Comparison of ENCODE assay signal across 12 cellular contexts in genomic region chr9:81028504-81028903, GRCh38.
DNase-seq lines count a peak whose midpoint lies in the region; ATAC-seq and TF ChIP-seq lines count a peak whose summit lies in the region.
"Had no signal": no experiment of that assay in that cellular context is flagged by ENCODE, and none has a peak within 500 bp of the region (broad histone marks: within the 10 kb centered on the region; RNA-seq: fewer than 3 reads in every experiment).

No MANE protein-coding gene starts in this region.

- no peak overlapping the region for H4K5ac ChIP-seq in H9 (ENCODE audit: insufficient read length, low read depth, low read length)

- H3K9ac ChIP-seq in adipocyte (ENCODE audit: low read length) (no peak overlapping the region), H9 (ENCODE audit: extremely low read depth, insufficient read length, low read length) (no peak overlapping the region)

- H3K36me3 ChIP-seq in adipocyte (ENCODE audit: control insufficient read depth, insufficient read depth, low read length, severe bottlenecking) = no peaks in the 10 kb centered on the region
- H3K36me3 ChIP-seq: neutrophil, transverse colon had no signal

- H3K4ac ChIP-seq in H9 (ENCODE audit: low read depth, low read length) = no peak overlapping the region

- WGBS in H9 (ENCODE audit: extremely low coverage, insufficient read length, low lambda C conversion rate) = no CpG with 5 or more reads among the region's 4 CpGs

- no peak overlapping the region for H3K23ac ChIP-seq in H9 (ENCODE audit: insufficient read length, low read depth, low read length)

- H3K4me3 ChIP-seq in adipocyte (ENCODE audit: low read length) = no peak overlapping the region
- H3K4me3 ChIP-seq: transverse colon had no signal

- H2AFZ ChIP-seq in H9 (ENCODE audit: low read length) = no peak overlapping the region

- H3K4me1 ChIP-seq in adipocyte (ENCODE audit: control insufficient read depth, insufficient read depth, low read length) (peaks cover 14% of the 10 kb centered on the region), H9 (ENCODE audit: insufficient read depth, low read length) (no peaks in the 10 kb centered on the region)

- H3K56ac ChIP-seq in H9 (ENCODE audit: insufficient read length, low read depth, low read length) = no peak overlapping the region

- no peak overlapping the region for H2BK20ac ChIP-seq in H9 (ENCODE audit: low read depth, low read length, poor library complexity, severe bottlenecking)

- 0 out of 2 replicates have a peak overlapping the region, but pooled peaks have one; percentile 10 for H3K27ac Mint-ChIP-seq in HFFc6
- no peak overlapping the region for H3K27ac Mint-ChIP-seq in H9
- H3K27ac Mint-ChIP-seq: activated T-cell treated with anti-CD3 and anti-CD28 coated beads, Interleukin-2, amount 50 U/mL, for 72 hours; immature natural killer cell had no signal

- no peaks in the 10 kb centered on the region for H4K20me1 ChIP-seq in H9 (ENCODE audit: control insufficient read depth, insufficient read depth, insufficient read length)

- H3K9me3 Mint-ChIP-seq in HFFc6 (no peaks in the 10 kb centered on the region), H9 (no peaks in the 10 kb centered on the region)

- H4K8ac ChIP-seq in H9 (replicated peaks; ENCODE audit: insufficient read length, low read depth, low read length) = no peak overlapping the region

- H3K79me1 ChIP-seq in H9 (ENCODE audit: insufficient read depth, low read depth, low read length, poor library complexity, severe bottlenecking) = no peaks in the 10 kb centered on the region

- no peak overlapping the region for H4K91ac ChIP-seq in H9 (ENCODE audit: insufficient read length, low read depth, low read length)

- H2BK5ac ChIP-seq in H9 (ENCODE audit: insufficient read length, low read length) = no peak overlapping the region

- DNase-seq in 8988T = peak; percentile 37
- DNase-seq in HFFc6 = peak; percentile 78
- DNase-seq in adipocyte (ENCODE audit: low read depth) = peak; percentile 86
- peak; percentile 66 for DNase-seq in hepatic stellate cell (ENCODE audit: low spot score)
- DNase-seq in activated T-cell treated with anti-CD3 and anti-CD28 coated beads, Interleukin-2, amount 50 U/mL, for 1 hour = no peak
- DNase-seq in H9 = no peak
- no peak for DNase-seq in activated effector memory CD4-positive, alpha-beta T cell treated with anti-CD3 and anti-CD28 coated beads, Interleukin-2, amount 50 U/mL, for 16 hours
- DNase-seq: activated T-cell treated with anti-CD3 and anti-CD28 coated beads, Interleukin-2, amount 50 U/mL, for 72 hours; immature natural killer cell; transverse colon had no signal

- no peak overlapping the region for H3K27ac ChIP-seq in H9 (ENCODE audit: insufficient read length, low read depth, low read length)
- H3K27ac ChIP-seq: neutrophil, transverse colon had no signal

- H3K14ac ChIP-seq in H9 (ENCODE audit: insufficient read depth, low read length) = no peak overlapping the region

- ATAC-seq in GM19467 (IDR thresholded peaks at IDR 0.05; ENCODE audit: unreplicated experiment) = no peak
- ATAC-seq: activated T-cell treated with anti-CD3 and anti-CD28 coated beads, Interleukin-2, amount 50 U/mL, for 72 hours had no signal

- H2BK15ac ChIP-seq in H9 (ENCODE audit: low read depth, low read length) = no peak overlapping the region

- H2BK12ac ChIP-seq in H9 (ENCODE audit: insufficient read length, low read depth, low read length) = no peak overlapping the region

- H3K27me3 Mint-ChIP-seq in HFFc6 (ENCODE audit: insufficient read depth) (no peaks in the 10 kb centered on the region; the same call in 1 of the 2 replicates), H9 (ENCODE audit: low read depth) (no peaks in the 10 kb centered on the region)

- H3K4me1 Mint-ChIP-seq in HFFc6 (ENCODE audit: low read depth) (peaks cover 32% of the 10 kb centered on the region), H9 (peaks cover 0 to 9% of the 10 kb centered on the region in 2 experiments; a peak in 2 of 4 replicates)
- H3K4me1 Mint-ChIP-seq: immature natural killer cell had no signal

- no peaks in the 10 kb centered on the region for H3K23me2 ChIP-seq in H9 (ENCODE audit: insufficient read length, low read depth, low read length, poor library complexity, severe bottlenecking)

- H3K9me3 ChIP-seq in adipocyte (ENCODE audit: control insufficient read depth, low read length) = no peaks in the 10 kb centered on the region
- no peaks in the 10 kb centered on the region for H3K9me3 ChIP-seq in H9 (ENCODE audit: control insufficient read depth, low read depth, low read length)
- H3K9me3 ChIP-seq: neutrophil, transverse colon had no signal

- H3K79me2 ChIP-seq in H9 (ENCODE audit: insufficient read depth, low read length) = no peaks in the 10 kb centered on the region

- no peak overlapping the region for H3K4me2 ChIP-seq in H9 (ENCODE audit: insufficient read depth, insufficient read length, low read length)

- no peak overlapping the region for H3K4me3 Mint-ChIP-seq in HFFc6
- H3K4me3 Mint-ChIP-seq in H9 = no peak overlapping the region
- H3K4me3 Mint-ChIP-seq: activated T-cell treated with anti-CD3 and anti-CD28 coated beads, Interleukin-2, amount 50 U/mL, for 72 hours; immature natural killer cell had no signal

- H2AK5ac ChIP-seq in H9 (ENCODE audit: insufficient read length, low read length) = no peak overlapping the region

- H3K18ac ChIP-seq in H9 (ENCODE audit: insufficient read length, low read depth, low read length) = no peak overlapping the region

- TF ChIP-seq CTCF in HFFc6 (IDR thresholded peaks at IDR 0.05) (no peak), H9 (conservative IDR thresholded peaks at IDR 0.05) (no peak)

- no peak overlapping the region for H2BK120ac ChIP-seq in H9 (ENCODE audit: low read depth, low read length, poor library complexity, severe bottlenecking)

- H3K36me3 Mint-ChIP-seq in HFFc6 (ENCODE audit: low read depth) (no peaks in the 10 kb centered on the region), H9 (ENCODE audit: insufficient read depth in 1 of 3, low read depth in 3 of 3) (peaks cover 0 to 2% (median 0%) of the 10 kb centered on the region in 3 experiments; a peak in 1 of 7 replicates)

- no peak overlapping the region for H3T11ph ChIP-seq in H9 (ENCODE audit: low read length)

- no peaks in the 10 kb centered on the region for H3K27me3 ChIP-seq in adipocyte (replicated peaks; ENCODE audit: control insufficient read depth, insufficient read depth, low read length)
- H3K27me3 ChIP-seq in H9 (ENCODE audit: insufficient read depth, low read length) = no peaks in the 10 kb centered on the region; the same call in 1 of the 2 replicates
- H3K27me3 ChIP-seq: neutrophil, transverse colon had no signal

Comparison
In these comparisons a context has a peak if more than half of its experiments do, and no peak if none do; other contexts are left out.
1. DNase-seq: peak in 8988T (single experiment), HFFc6 (single experiment), adipocyte (single experiment) and hepatic stellate cell (single experiment); none in activated T-cell treated with anti-CD3 and anti-CD28 coated beads, Interleukin-2, amount 50 U/mL, for 1 hour (single experiment), H9 (single experiment) and activated effector memory CD4-positive, alpha-beta T cell treated with anti-CD3 and anti-CD28 coated beads, Interleukin-2, amount 50 U/mL, for 16 hours (single experiment).